In genomic region chr9:76369583-76369982, GRCh38 we compare ENCODE assay signal across 8 cellular contexts. TPM values are rescaled to one million over a fixed set of nuclear protein-coding genes. Genes with fewer than 3 reads are reported as not detected.
DNase-seq lines count a peak whose midpoint lies in the region; ATAC-seq, FAIRE-seq and TF ChIP-seq lines count a peak whose summit lies in the region.

No MANE protein-coding gene starts in this region.

- peak overlapping the region in 1 of 2 donors; percentile 21 for H3K9ac ChIP-seq in colonic mucosa (ENCODE audit: low read depth in 2 of 2, low read length in 2 of 2)

- TF ChIP-seq RAD21 in A549 (conservative IDR thresholded peaks at IDR 0.05 in 1 of 2, IDR thresholded peaks at IDR 0.05 in 1 of 2) = no peak

- 34% methylated on average over 4 of the region's 4 CpGs for WGBS in A549 (ENCODE audit: missing lambda C conversion rate)

- no peak for TF ChIP-seq POLR2A in A549 (IDR thresholded peaks at IDR 0.05; ENCODE audit: low read length)

- H3K4me2 ChIP-seq in A549 = peak overlapping the region; percentile 55

- no peaks in the 10 kb centered on the region for H3K27me3 ChIP-seq in colonic mucosa

- no peak overlapping the region for H3K27ac Mint-ChIP-seq in natural killer cell treated with Interleukin-12 subunit alpha and Interleukin-12 subunit beta and Interleukin-15 and Interleukin-18, amount 100 ng/mL, for 72 hours

- no peaks in the 10 kb centered on the region for H3K36me3 Mint-ChIP-seq in natural killer cell treated with Interleukin-12 subunit alpha and Interleukin-12 subunit beta and Interleukin-15 and Interleukin-18, amount 100 ng/mL, for 72 hours

- no peak overlapping the region for H3K4me3 Mint-ChIP-seq in natural killer cell treated with Interleukin-12 subunit alpha and Interleukin-12 subunit beta and Interleukin-15 and Interleukin-18, amount 100 ng/mL, for 72 hours

- H3K9me3 ChIP-seq in A549 (no peaks in the 10 kb centered on the region), colonic mucosa (no peaks in the 10 kb centered on the region)

- no peaks in the 10 kb centered on the region for H3K9me3 Mint-ChIP-seq in natural killer cell treated with Interleukin-12 subunit alpha and Interleukin-12 subunit beta and Interleukin-15 and Interleukin-18, amount 100 ng/mL, for 72 hours

- TF ChIP-seq EP300 in A549 (IDR thresholded peaks at IDR 0.05) = no peak

- CTCF ChIA-PET in A549 (lab: Yijun Ruan, JAX) = interaction anchor here (0.6 to 2.8 kb wide), 4 partner anchors 14 to 67 kb away, joined by 3 to 13 read pairs (median 8); partner anchors contain the start of gene RFK
- CTCF ChIA-PET in HEK293T (lab: Yijun Ruan, JAX) = no interaction called here

- no peaks in the 10 kb centered on the region for H3K4me1 Mint-ChIP-seq in natural killer cell treated with Interleukin-12 subunit alpha and Interleukin-12 subunit beta and Interleukin-15 and Interleukin-18, amount 100 ng/mL, for 72 hours (ENCODE audit: low read depth in 2 of 2)

- FAIRE-seq in A549 (lab: Jason Lieb, UNC) (no peak), D721Med (lab: Jason Lieb, UNC) (no peak)

- intact Hi-C loops in colonic mucosa (cut with DNase I) = no loop called here

- no peak overlapping the region for H3K4me3 ChIP-seq in A549
- no peak overlapping the region for H3K4me3 ChIP-seq in colonic mucosa

- H3K4me1 ChIP-seq in A549 (peaks cover 75% of the 10 kb centered on the region), colonic mucosa (peaks cover 3% of the 10 kb centered on the region)

- TF ChIP-seq CTCF in A549 (IDR thresholded peaks at IDR 0.05) = no peak
- TF ChIP-seq CTCF in colonic mucosa (IDR thresholded peaks at IDR 0.05) = no peak
- no peak for TF ChIP-seq CTCF in D721Med (IDR thresholded peaks at IDR 0.05; ENCODE audit: insufficient read depth, missing control alignments)

- H3K27me3 Mint-ChIP-seq in natural killer cell treated with Interleukin-12 subunit alpha and Interleukin-12 subunit beta and Interleukin-15 and Interleukin-18, amount 100 ng/mL, for 72 hours = peaks cover 3% of the 10 kb centered on the region in 2 donors

- no peak for ATAC-seq in A549
- ATAC-seq in natural killer cell treated with Interleukin-12 subunit alpha and Interleukin-12 subunit beta and Interleukin-15 and Interleukin-18, amount 100 ng/mL, for 72 hours = no peak

- no peaks in the 10 kb centered on the region for H3K36me3 ChIP-seq in colonic mucosa

- POLR2A ChIA-PET in A549 (lab: Yijun Ruan, JAX) = interaction anchor here (8.6 kb wide), 1 partner anchor 24 kb away, joined by 102 read pairs; the partner anchor contains the start of gene RFK
- POLR2A ChIA-PET in HEK293T (lab: Yijun Ruan, JAX) = interaction anchor here (1.4 kb wide), 1 partner anchor 25 kb away, joined by 5 read pairs; the partner anchor contains the start of gene RFK

- H3K27ac ChIP-seq in A549 (peak overlapping the region; percentile 80 to 95), colonic mucosa (peak overlapping the region; percentile 13)

- DNase-seq in A549 (ENCODE audit: low read depth in 1 of 2, low spot score in 1 of 2) (no peak), HEK293T (ENCODE audit: extremely low spot score) (peak; percentile 21), NCI-H2196 treated with DMSO at 0.1 percent for 48 hours (lab: John Stamatoyannopoulos, UW; ENCODE audit: unreplicated experiment) (peak; percentile 78), colonic mucosa (peak; percentile 69), D721Med (ENCODE audit: insufficient read length, low spot score) (no peak), DMS114 treated with DMSO at 0.1 percent for 48 hours (lab: John Stamatoyannopoulos, UW; ENCODE audit: unreplicated experiment) (no peak), COLO829 (ENCODE audit: low spot score) (no peak)
- no peak for DNase-seq in natural killer cell treated with Interleukin-12 subunit alpha and Interleukin-12 subunit beta and Interleukin-15 and Interleukin-18, amount 100 ng/mL, for 72 hours (ENCODE audit: low spot score)

TF ChIP-seq in A549, 52 proteins besides CTCF, POLR2A, EP300 and RAD21:
- TF ChIP-seq ZFP36 (IDR thresholded peaks at IDR 0.05; ENCODE audit: borderline replicate concordance, partially characterized antibody) (no peak), HOXB5 (CRISPR knock-in tag; IDR thresholded peaks at IDR 0.05) (no peak), PHF8 (IDR thresholded peaks at IDR 0.05; ENCODE audit: borderline replicate concordance, low read depth) (no peak), CBX8 (IDR thresholded peaks at IDR 0.05) (no peak), EHMT2 (IDR thresholded peaks at IDR 0.05; ENCODE audit: low read depth) (no peak), NPAS2 (CRISPR knock-in tag; IDR thresholded peaks at IDR 0.05; ENCODE audit: borderline replicate concordance) (no peak)
TF ChIP-seq in A549: peak in this region for 0.

TF ChIP-seq in HEK293T, 16 proteins besides CTCF, POLR2A, EP300 and RAD21:
- TF ChIP-seq SUZ12 (IDR thresholded peaks at IDR 0.05) = no peak
- no peak for TF ChIP-seq FOXK2 (IDR thresholded peaks at IDR 0.05)
- TF ChIP-seq FOXA1 (IDR thresholded peaks at IDR 0.05) = no peak
- TF ChIP-seq LEF1 (IDR thresholded peaks at IDR 0.05; ENCODE audit: borderline replicate concordance) = no peak
- TF ChIP-seq NFRKB (IDR thresholded peaks at IDR 0.05) = no peak
- no peak for TF ChIP-seq HDGF (IDR thresholded peaks at IDR 0.05; ENCODE audit: borderline replicate concordance)
- no peak for TF ChIP-seq CTBP1 (IDR thresholded peaks at IDR 0.05; ENCODE audit: borderline replicate concordance)
- no peak for TF ChIP-seq ELF4 (IDR thresholded peaks at IDR 0.05)
- TF ChIP-seq FOXM1 (IDR thresholded peaks at IDR 0.05; ENCODE audit: borderline replicate concordance) = no peak
- TF ChIP-seq L3MBTL2 (conservative IDR thresholded peaks at IDR 0.05) = no peak
- TF ChIP-seq TARDBP (IDR thresholded peaks at IDR 0.05) = no peak
- no peak for TF ChIP-seq PKNOX1 (IDR thresholded peaks at IDR 0.05)

RNA-seq across cellular contexts. Expression of gene RFK, which starts 24.6 kb away (rescaled TPM):
- polyA plus RNA-seq in A549 (2011; rRNA removed) (130 and 184 TPM in 2 replicates), A549 (2017; fragmentation: RNase III; extraction: RNeasy Plus Mini Kit Qiagen cat#74134 plus additional on column Dnase treatment) (43.1 to 56.7 TPM (median 50.5 TPM) in 3 replicates)
- 22.4 and 34.2 TPM in 2 replicates for polyA plus RNA-seq in A549 (2012; cell fraction: cytosol; rRNA removed)
- polyA plus RNA-seq in A549 (2012; cell fraction: nucleus; rRNA removed) = 8.7 and 11.8 TPM in 2 replicates
- polyA minus RNA-seq in A549 (2011; rRNA and poly(A)+ RNA removed) = 20.9 and 23.0 TPM in 2 replicates
- 10 to 100 TPM; 28.1 to 59.4 TPM for total RNA-seq in colonic mucosa
- 10 to 100 TPM in 1 of 2 donors, 1 to 10 TPM in 1; 9.2 to 11.9 TPM for total RNA-seq in natural killer cell treated with Interleukin-12 subunit alpha and Interleukin-12 subunit beta and Interleukin-15 and Interleukin-18, amount 100 ng/mL, for 72 hours

Comparison
In these comparisons a context has a peak if more than half of its experiments do, and no peak if none do; other contexts are left out.
1. DNase-seq: peak in HEK293T (single experiment), NCI-H2196 treated with DMSO at 0.1 percent for 48 hours (single experiment) and colonic mucosa (single experiment); none in A549 (0 of 2), D721Med (single experiment), natural killer cell treated with Interleukin-12 subunit alpha and Interleukin-12 subunit beta and Interleukin-15 and Interleukin-18, amount 100 ng/mL, for 72 hours (single experiment), DMS114 treated with DMSO at 0.1 percent for 48 hours (single experiment) and COLO829 (single experiment).